In genomic region chrX:103363046-103363445, GRCh38 we compare ENCODE assay signal across 20 cellular contexts. TPM values are rescaled to one million over a fixed set of nuclear protein-coding genes. Genes with fewer than 3 reads are reported as not detected.
"Had no signal": no experiment of that assay in that cellular context is flagged by ENCODE, and none has a peak within 500 bp of the region (broad histone marks: within the 10 kb centered on the region; RNA-seq: fewer than 3 reads in every experiment).

No MANE protein-coding gene starts in this region.

- H3K4me1 ChIP-seq: gastrocnemius medialis, tibial artery, upper lobe of left lung, uterus had no signal

- H3K27ac ChIP-seq: dorsolateral prefrontal cortex, gastrocnemius medialis, suprapubic skin, tibial artery, upper lobe of left lung, uterus had no signal

- ATAC-seq: esophagus mucosa; gastrocnemius medialis; left lobe of liver; mucosa of descending colon; natural killer cell; stimulated activated effector memory CD8-positive, alpha-beta T cell treated with anti-CD3 and anti-CD28 coated beads, Interleukin-12 subunit alpha, Interleukin-12 subunit beta, amount 100 ng/mL, for 72 hours; stimulated activated naive CD8-positive, alpha-beta T cell treated with anti-CD3 and anti-CD28 coated beads, Interleukin-15, Interleukin-2, amounts not matched to agents 100 U/mL and 50 U/mL, for 24 hours had no signal

- H3K36me3 ChIP-seq: gastrocnemius medialis, suprapubic skin, tibial artery, upper lobe of left lung, uterus had no signal

- H3K4me3 ChIP-seq: dorsolateral prefrontal cortex, gastrocnemius medialis, mucosa of descending colon, suprapubic skin, tibial artery, upper lobe of left lung, uterus had no signal

- DNase-seq: cortex of kidney; dorsolateral prefrontal cortex; effector CD8-positive, alpha-beta T cell; gastrocnemius medialis; glutamatergic neuron; mammary epithelial cell; mucosa of descending colon; natural killer cell; posterior cingulate gyrus; stimulated activated CD4-positive, alpha-beta T cell treated with anti-CD3 and anti-CD28 coated beads, Interleukin-12 subunit alpha, Interleukin-12 subunit beta, amount 100 ng/mL, for 4 hours; stimulated activated CD4-positive, alpha-beta T cell treated with anti-CD3 and anti-CD28 coated beads, Interleukin-4, amount 100 ng/mL, for 1 hour; stimulated activated CD8-positive, alpha-beta memory T cell treated with anti-CD3 and anti-CD28 coated beads, Interleukin-4, amount 100 ng/mL, for 48 hours; stimulated activated naive CD8-positive, alpha-beta T cell treated with anti-CD3 and anti-CD28 coated beads, Interleukin-15, Interleukin-2, amounts not matched to agents 100 U/mL and 50 U/mL, for 24 hours; tibial artery; upper lobe of left lung; uterus had no signal

- H3K27me3 ChIP-seq: gastrocnemius medialis, suprapubic skin, tibial artery, upper lobe of left lung had no signal

- H3K9me3 ChIP-seq: gastrocnemius medialis, mucosa of descending colon, suprapubic skin, tibial artery, upper lobe of left lung, uterus had no signal

RNA-seq across cellular contexts. Expression of gene TCEAL7, which starts 33.0 kb away (rescaled TPM):
- total RNA-seq: natural killer cell had no signal
